ENCODE assay signal across 16 cellular contexts in the genomic region with DNA sequence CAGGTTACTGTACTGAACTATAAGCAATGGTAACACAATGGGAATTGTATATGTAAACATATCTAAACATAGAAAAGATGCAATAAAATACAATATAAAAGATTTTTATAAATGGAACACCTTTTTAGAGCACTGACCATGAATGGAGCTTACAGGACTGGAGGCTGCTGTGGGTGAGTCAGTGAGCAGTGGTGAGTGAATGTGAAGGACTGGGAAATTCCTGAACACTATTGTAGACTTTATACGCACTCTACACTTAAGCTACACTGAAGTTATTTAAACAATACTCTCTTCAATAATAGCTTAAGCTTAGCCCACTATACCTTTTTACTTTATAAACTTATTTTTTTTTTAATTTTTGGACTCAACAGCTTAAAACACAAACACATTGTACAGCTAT.
"Had no signal": no experiment of that assay in that cellular context is flagged by ENCODE, and none has a peak within 500 bp of the region (broad histone marks: within the 10 kb centered on the region; RNA-seq: fewer than 3 reads in every experiment).

No MANE protein-coding gene starts in this region.

- H3K27ac Mint-ChIP-seq: activated naive CD4-positive, alpha-beta T cell treated with anti-CD3 and anti-CD28 coated beads, Interleukin-2, amount 50 U/mL, for 24 hours; naive thymus-derived CD4-positive, alpha-beta T cell; stimulated activated naive CD8-positive, alpha-beta T cell treated with anti-CD3 and anti-CD28 coated beads, Interleukin-15, amount 100 ng/mL, for 72 hours; T-helper 17 cell had no signal

- H3K4me1 ChIP-seq: heart right ventricle, right atrium auricular region had no signal

- H3K36me3 Mint-ChIP-seq: activated naive CD4-positive, alpha-beta T cell treated with anti-CD3 and anti-CD28 coated beads, Interleukin-2, amount 50 U/mL, for 24 hours; naive thymus-derived CD4-positive, alpha-beta T cell had no signal

- H3K27ac ChIP-seq: cardiac muscle cell, heart right ventricle, right atrium auricular region, skin epidermis, thoracic aorta had no signal

- H3K4me3 Mint-ChIP-seq: activated naive CD4-positive, alpha-beta T cell treated with anti-CD3 and anti-CD28 coated beads, Interleukin-2, amount 50 U/mL, for 24 hours; naive thymus-derived CD4-positive, alpha-beta T cell; stimulated activated naive CD8-positive, alpha-beta T cell treated with anti-CD3 and anti-CD28 coated beads, Interleukin-15, amount 100 ng/mL, for 72 hours; T-helper 17 cell had no signal

- H3K9me3 ChIP-seq: heart right ventricle, right atrium auricular region, thoracic aorta had no signal

- DNase-seq: activated CD4-positive, alpha-beta T cell treated with anti-CD3 and anti-CD28 coated beads, Interleukin-2, amount 50 U/mL, for 1 hour; activated CD4-positive, CD25-positive, alpha-beta regulatory T cell; activated effector memory CD4-positive, alpha-beta T cell treated with Interleukin-2 at 50 U/mL for 16 hours; activated T-cell treated with anti-CD3 and anti-CD28 coated beads for 4 hours; amniotic stem cell; heart right ventricle; naive thymus-derived CD4-positive, alpha-beta T cell; stimulated activated CD4-positive, alpha-beta T cell treated with anti-CD3 and anti-CD28 coated beads, Interleukin-4, amount 100 ng/mL, for 4 hours; stimulated activated naive CD8-positive, alpha-beta T cell treated with anti-CD3 and anti-CD28 coated beads, Interleukin-15, amount 100 ng/mL, for 72 hours; T-helper 17 cell had no signal

- H3K27me3 Mint-ChIP-seq: activated naive CD4-positive, alpha-beta T cell treated with anti-CD3 and anti-CD28 coated beads, Interleukin-2, amount 50 U/mL, for 24 hours; naive thymus-derived CD4-positive, alpha-beta T cell; stimulated activated naive CD8-positive, alpha-beta T cell treated with anti-CD3 and anti-CD28 coated beads, Interleukin-15, amount 100 ng/mL, for 72 hours; T-helper 17 cell had no signal

- H3K27me3 ChIP-seq: cardiac muscle cell, heart right ventricle, right atrium auricular region had no signal

- H3K4me3 ChIP-seq: cardiac muscle cell, heart right ventricle, lung, right atrium auricular region, skin epidermis, thoracic aorta had no signal

- ATAC-seq: heart right ventricle; naive thymus-derived CD4-positive, alpha-beta T cell; stimulated activated naive CD8-positive, alpha-beta T cell treated with anti-CD3 and anti-CD28 coated beads, Interleukin-15, amount 100 ng/mL, for 72 hours; T-helper 17 cell had no signal

- H3K9me3 Mint-ChIP-seq: activated naive CD4-positive, alpha-beta T cell treated with anti-CD3 and anti-CD28 coated beads, Interleukin-2, amount 50 U/mL, for 24 hours; naive thymus-derived CD4-positive, alpha-beta T cell; stimulated activated naive CD8-positive, alpha-beta T cell treated with anti-CD3 and anti-CD28 coated beads, Interleukin-15, amount 100 ng/mL, for 72 hours had no signal

- H3K36me3 ChIP-seq: cardiac muscle cell, heart right ventricle, right atrium auricular region, thoracic aorta had no signal
